8 cellular contexts compared by ENCODE assay signal in the genomic region with DNA sequence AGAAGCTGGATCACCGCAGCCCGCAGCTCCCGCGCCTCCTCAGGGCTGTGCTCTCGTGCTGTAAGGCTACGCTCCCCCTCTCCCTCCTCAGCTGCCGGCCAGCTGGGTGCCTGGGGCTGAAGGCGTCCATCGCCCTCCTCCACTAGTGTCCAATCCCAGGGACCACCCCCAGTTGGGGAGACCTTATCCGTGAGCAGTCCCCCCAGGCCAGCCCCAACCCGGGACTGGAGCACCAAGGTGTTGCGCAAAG. TPM values are rescaled to one million over a fixed set of nuclear protein-coding genes. Genes with fewer than 3 reads are reported as not detected.
DNase-seq lines count a peak whose midpoint lies in the region; ATAC-seq and TF ChIP-seq lines count a peak whose summit lies in the region.

No MANE protein-coding gene starts in this region.

- H3K4me3 Mint-ChIP-seq in activated CD4-positive, alpha-beta T cell treated with anti-CD3 and anti-CD28 coated beads, Interleukin-2, amount 10 ng/mL, durations not matched to agents 7 days and 5 days: peak overlapping the region; percentile 84

- CTCF ChIA-PET in activated CD4-positive, alpha-beta T cell treated with anti-CD3 and anti-CD28 coated beads, Interleukin-2, amount 10 ng/mL, durations not matched to agents 7 days and 5 days (lab: Charles Lee): interaction anchor here (0.6 to 5.1 kb wide), 55 partner anchors 9 to 363 kb away, joined by 3 to 73 read pairs (median 5); a partner anchor contains a TSS

- peaks cover 2 to 9% of the 10 kb centered on the region in 2 donors for H3K4me1 ChIP-seq in ascending aorta
- H3K4me1 ChIP-seq in liver (ENCODE audit: control insufficient read depth in 4 of 4, insufficient read depth in 4 of 4, low read length in 3 of 4): peaks cover 4 to 19% (median 18%) of the 10 kb centered on the region in 4 donors
- H3K4me1 ChIP-seq in tibial artery: peaks cover 0 to 32% (median 19%) of the 10 kb centered on the region in 4 donors

- H3K27me3 ChIP-seq in ascending aorta (no peaks in the 10 kb centered on the region), liver (ENCODE audit: control insufficient read depth in 4 of 4, insufficient read depth in 4 of 4, low read length in 3 of 4) (no peaks in the 10 kb centered on the region), tibial artery (no peaks in the 10 kb centered on the region)

- H3K27me3 Mint-ChIP-seq in activated CD4-positive, alpha-beta T cell treated with anti-CD3 and anti-CD28 coated beads, Interleukin-2, amount 10 ng/mL, durations not matched to agents 7 days and 5 days: peaks cover 14% of the 10 kb centered on the region

- H3K9ac ChIP-seq in liver (ENCODE audit: low read depth in 1 of 2, low read length in 2 of 2): peak overlapping the region in 1 of 2 donors; percentile 86

- H3K4me3 ChIP-seq in ascending aorta: peak overlapping the region; percentile 75 to 94
- H3K4me3 ChIP-seq in liver (ENCODE audit: low read depth in 1 of 3, low read length in 3 of 3): peak overlapping the region in 2 of 3 donors; percentile 27 to 92
- H3K4me3 ChIP-seq in tibial artery: peak overlapping the region; percentile 72 to 90

- H3K9me3 ChIP-seq in ascending aorta: no peaks in the 10 kb centered on the region
- no peaks in the 10 kb centered on the region for H3K9me3 ChIP-seq in liver (ENCODE audit: control insufficient read depth in 4 of 4, low read length in 3 of 4)
- H3K9me3 ChIP-seq in tibial artery: no peaks in the 10 kb centered on the region

- H3K36me3 ChIP-seq in ascending aorta: peaks cover 17 to 31% of the 10 kb centered on the region in 2 donors
- peaks cover 0 to 6% (median 0%) of the 10 kb centered on the region in 4 donors for H3K36me3 ChIP-seq in liver (ENCODE audit: control insufficient read depth in 4 of 4, insufficient read depth in 3 of 4, low read depth in 1 of 4, low read length in 3 of 4)
- peaks cover 9 to 42% (median 20%) of the 10 kb centered on the region in 3 donors for H3K36me3 ChIP-seq in tibial artery

- TF ChIP-seq CTCF in ascending aorta (IDR thresholded peaks at IDR 0.05) (no peak), liver (IDR thresholded peaks at IDR 0.05; ENCODE audit: low read depth, low read length, missing input control) (no peak), tibial artery (IDR thresholded peaks at IDR 0.05) (no peak)

- no peak for DNase-seq in activated CD4-positive, alpha-beta T cell treated with anti-CD3 and anti-CD28 coated beads, Interleukin-2, amount 10 ng/mL, durations not matched to agents 7 days and 5 days
- DNase-seq in activated CD4-positive, alpha-beta T cell treated with anti-CD3 and anti-CD28 coated beads for 4 hours: no peak
- DNase-seq in ascending aorta (ENCODE audit: low spot score in 2 of 2) (no peak), tibial artery (peak in 1 of 2 donors; percentile 22), NCI-H748 treated with DMSO at 0.1 percent for 48 hours (lab: John Stamatoyannopoulos, UW) (no peak), NOMO-1 treated with dmso at 0.1 percent for 144 hours (lab: John Stamatoyannopoulos, UW; ENCODE audit: unreplicated experiment) (no peak)

- 80% methylated on average over 12 of the region's 12 CpGs for WGBS in liver

- peaks cover 6% of the 10 kb centered on the region for H3K36me3 Mint-ChIP-seq in activated CD4-positive, alpha-beta T cell treated with anti-CD3 and anti-CD28 coated beads, Interleukin-2, amount 10 ng/mL, durations not matched to agents 7 days and 5 days (ENCODE audit: low read depth)

- H3K9me3 Mint-ChIP-seq in activated CD4-positive, alpha-beta T cell treated with anti-CD3 and anti-CD28 coated beads, Interleukin-2, amount 10 ng/mL, durations not matched to agents 7 days and 5 days: no peaks in the 10 kb centered on the region

- POLR2A ChIA-PET in activated CD4-positive, alpha-beta T cell treated with anti-CD3 and anti-CD28 coated beads, Interleukin-2, amount 10 ng/mL, durations not matched to agents 7 days and 5 days (lab: Charles Lee): interaction anchor here (1.2 kb wide), 1 partner anchor 36 kb away, joined by 3 read pairs; no protein-coding TSS in a partner anchor

- H3K27ac Mint-ChIP-seq in activated CD4-positive, alpha-beta T cell treated with anti-CD3 and anti-CD28 coated beads, Interleukin-2, amount 10 ng/mL, durations not matched to agents 7 days and 5 days: no peak overlapping the region

- ATAC-seq in GM18907 (IDR thresholded peaks at IDR 0.05; ENCODE audit: unreplicated experiment): no peak

- H3K27ac ChIP-seq in ascending aorta (no peak overlapping the region), liver (ENCODE audit: low read depth in 1 of 2, low read length in 2 of 2) (no peak overlapping the region), tibial artery (peak overlapping the region; percentile 73 to 87)

- intact Hi-C loops in ascending aorta (cut with DNase I) (loop anchor here (2.0 kb wide), 1 partner anchor 37 kb away; no protein-coding TSS in a partner anchor), tibial artery (cut with DNase I; ENCODE audit: low total_unique reads) (loop anchor here (5.0 kb wide), 1 partner anchor 62 kb away; no protein-coding TSS in a partner anchor)

- no peak for TF ChIP-seq RAD21 in liver (IDR thresholded peaks at IDR 0.05)

- H3K4me1 Mint-ChIP-seq in activated CD4-positive, alpha-beta T cell treated with anti-CD3 and anti-CD28 coated beads, Interleukin-2, amount 10 ng/mL, durations not matched to agents 7 days and 5 days: peaks cover 11% of the 10 kb centered on the region

TF ChIP-seq in liver, 16 proteins besides CTCF, POLR2A, EP300 and RAD21:
- no peak for TF ChIP-seq RXRA (IDR thresholded peaks at IDR 0.05)
- TF ChIP-seq HNF4A (conservative IDR thresholded peaks at IDR 0.05): no peak
- no peak for TF ChIP-seq FOXA2 (IDR thresholded peaks at IDR 0.05)
- TF ChIP-seq EGR1 (IDR thresholded peaks at IDR 0.05; ENCODE audit: low read depth in 2 of 2): no peak
- no peak for TF ChIP-seq SP1 (IDR thresholded peaks at IDR 0.05)
- TF ChIP-seq, protein P1, sequence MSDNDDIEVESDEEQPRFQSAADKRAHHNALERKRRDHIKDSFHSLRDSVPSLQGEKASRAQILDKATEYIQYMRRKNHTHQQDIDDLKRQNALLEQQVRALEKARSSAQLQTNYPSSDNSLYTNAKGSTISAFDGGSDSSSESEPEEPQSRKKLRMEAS (IDR thresholded peaks at IDR 0.05): no peak
- TF ChIP-seq HNF4G (IDR thresholded peaks at IDR 0.05): no peak
- TF ChIP-seq, protein P2, sequence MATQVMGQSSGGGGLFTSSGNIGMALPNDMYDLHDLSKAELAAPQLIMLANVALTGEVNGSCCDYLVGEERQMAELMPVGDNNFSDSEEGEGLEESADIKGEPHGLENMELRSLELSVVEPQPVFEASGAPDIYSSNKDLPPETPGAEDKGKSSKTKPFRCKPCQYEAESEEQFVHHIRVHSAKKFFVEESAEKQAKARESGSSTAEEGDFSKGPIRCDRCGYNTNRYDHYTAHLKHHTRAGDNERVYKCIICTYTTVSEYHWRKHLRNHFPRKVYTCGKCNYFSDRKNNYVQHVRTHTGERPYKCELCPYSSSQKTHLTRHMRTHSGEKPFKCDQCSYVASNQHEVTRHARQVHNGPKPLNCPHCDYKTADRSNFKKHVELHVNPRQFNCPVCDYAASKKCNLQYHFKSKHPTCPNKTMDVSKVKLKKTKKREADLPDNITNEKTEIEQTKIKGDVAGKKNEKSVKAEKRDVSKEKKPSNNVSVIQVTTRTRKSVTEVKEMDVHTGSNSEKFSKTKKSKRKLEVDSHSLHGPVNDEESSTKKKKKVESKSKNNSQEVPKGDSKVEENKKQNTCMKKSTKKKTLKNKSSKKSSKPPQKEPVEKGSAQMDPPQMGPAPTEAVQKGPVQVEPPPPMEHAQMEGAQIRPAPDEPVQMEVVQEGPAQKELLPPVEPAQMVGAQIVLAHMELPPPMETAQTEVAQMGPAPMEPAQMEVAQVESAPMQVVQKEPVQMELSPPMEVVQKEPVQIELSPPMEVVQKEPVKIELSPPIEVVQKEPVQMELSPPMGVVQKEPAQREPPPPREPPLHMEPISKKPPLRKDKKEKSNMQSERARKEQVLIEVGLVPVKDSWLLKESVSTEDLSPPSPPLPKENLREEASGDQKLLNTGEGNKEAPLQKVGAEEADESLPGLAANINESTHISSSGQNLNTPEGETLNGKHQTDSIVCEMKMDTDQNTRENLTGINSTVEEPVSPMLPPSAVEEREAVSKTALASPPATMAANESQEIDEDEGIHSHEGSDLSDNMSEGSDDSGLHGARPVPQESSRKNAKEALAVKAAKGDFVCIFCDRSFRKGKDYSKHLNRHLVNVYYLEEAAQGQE (IDR thresholded peaks at IDR 0.05): no peak
- TF ChIP-seq, protein P3, sequence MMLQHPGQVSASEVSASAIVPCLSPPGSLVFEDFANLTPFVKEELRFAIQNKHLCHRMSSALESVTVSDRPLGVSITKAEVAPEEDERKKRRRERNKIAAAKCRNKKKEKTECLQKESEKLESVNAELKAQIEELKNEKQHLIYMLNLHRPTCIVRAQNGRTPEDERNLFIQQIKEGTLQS (IDR thresholded peaks at IDR 0.05): no peak
- TF ChIP-seq TAF1 (conservative IDR thresholded peaks at IDR 0.05): no peak
- no peak for TF ChIP-seq GABPA (IDR thresholded peaks at IDR 0.05 in 1 of 2, conservative IDR thresholded peaks at IDR 0.05 in 1 of 2)
TF ChIP-seq in liver: peak in this region for 0.

RNA-seq across cellular contexts. Expression of a gene that starts 1.2 kb away (rescaled TPM):
- 10 to 100 TPM; 17.4 to 20.2 TPM for total RNA-seq in activated CD4-positive, alpha-beta T cell treated with anti-CD3 and anti-CD28 coated beads, Interleukin-2, amount 10 ng/mL, durations not matched to agents 7 days and 5 days
- total RNA-seq in ascending aorta (31.8 TPM), liver (10 to 100 TPM in 1 of 2 donors, 1 to 10 TPM in 1; 4.7 to 10.8 TPM)
- 1 to 10 TPM; 2.0 to 5.2 TPM for polyA plus RNA-seq in liver

RNA-seq across cellular contexts. Expression of a gene that starts 7.3 kb away (rescaled TPM):
- total RNA-seq in activated CD4-positive, alpha-beta T cell treated with anti-CD3 and anti-CD28 coated beads, Interleukin-2, amount 10 ng/mL, durations not matched to agents 7 days and 5 days: not detected
- not detected for total RNA-seq in ascending aorta
- under 1 TPM in 1 of 2 donors, not detected in 1; 0.05 TPM for total RNA-seq in liver
- not detected for polyA plus RNA-seq in liver

RNA-seq across cellular contexts. Expression of a gene that starts 54.2 kb away (rescaled TPM):
- 1 to 10 TPM; 2.1 to 2.2 TPM for total RNA-seq in activated CD4-positive, alpha-beta T cell treated with anti-CD3 and anti-CD28 coated beads, Interleukin-2, amount 10 ng/mL, durations not matched to agents 7 days and 5 days
- total RNA-seq in ascending aorta (not detected), liver (under 1 TPM; under 0.01 to 0.09 TPM)
- polyA plus RNA-seq in liver: under 1 TPM; 0.02 to 0.38 TPM

RNA-seq across cellular contexts. Expression of a gene that starts 59.0 kb away (rescaled TPM):
- 10 to 100 TPM; 74.9 to 86.3 TPM for total RNA-seq in activated CD4-positive, alpha-beta T cell treated with anti-CD3 and anti-CD28 coated beads, Interleukin-2, amount 10 ng/mL, durations not matched to agents 7 days and 5 days
- 155 TPM for total RNA-seq in ascending aorta
- total RNA-seq in liver: 10 to 100 TPM; 20.5 to 32.4 TPM
- polyA plus RNA-seq in liver: 10 to 100 TPM; 45.7 to 72.1 TPM

Comparison
In these comparisons a context has a peak if more than half of its experiments do, and no peak if none do; other contexts are left out.
1. H3K27ac ChIP-seq: peak in tibial artery (2 of 2); none in ascending aorta (0 of 2) and liver (0 of 2).
2. Peak in every context shown above with its lines, with median percentiles within 50 percentile points of each other: H3K4me3 ChIP-seq.